ENCODE assay signal across 9 cellular contexts in the genomic region with DNA sequence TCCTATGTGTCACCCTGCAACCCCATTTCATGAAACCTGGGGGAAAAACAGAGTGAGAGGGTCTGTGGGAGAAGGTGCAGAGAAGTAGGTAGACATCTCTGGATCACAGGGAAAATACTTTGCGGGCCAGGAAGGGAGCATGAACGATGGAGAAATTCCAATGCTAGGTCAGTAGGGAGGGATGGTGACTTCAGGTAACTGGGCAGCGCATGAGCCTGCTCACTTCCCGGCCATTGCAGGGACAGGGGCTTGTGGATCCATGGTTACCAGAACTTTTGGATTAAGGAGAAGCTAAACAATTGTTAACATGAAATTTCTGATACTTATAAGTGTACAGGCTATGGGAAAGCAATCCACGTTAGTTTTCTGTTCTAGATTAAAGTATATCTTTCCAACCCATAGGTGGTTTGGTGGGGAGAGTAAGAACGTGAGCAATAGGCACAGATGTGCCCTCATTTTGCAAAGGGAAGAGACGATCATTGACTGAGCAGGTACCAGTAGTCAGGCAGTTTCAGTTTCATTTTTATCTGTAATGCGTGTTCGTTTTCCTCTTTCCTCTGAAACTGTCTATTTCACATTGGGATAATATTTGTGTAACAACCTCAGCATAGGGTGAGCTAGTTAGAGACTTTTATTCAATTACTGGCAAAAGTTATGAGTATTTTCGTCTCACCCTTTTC.
DNase-seq lines count a peak whose midpoint lies in the region; ATAC-seq and TF ChIP-seq lines count a peak whose summit lies in the region.
"Had no signal": no experiment of that assay in that cellular context is flagged by ENCODE, and none has a peak within 500 bp of the region (broad histone marks: within the 10 kb centered on the region; RNA-seq: fewer than 3 reads in every experiment).

No MANE protein-coding gene starts in this region.

- no peak overlapping the region for H4K5ac ChIP-seq in mesendoderm (ENCODE audit: low read length)

- H3K27ac Mint-ChIP-seq in activated naive CD4-positive, alpha-beta T cell treated with anti-CD3 and anti-CD28 coated beads, Interleukin-2, amount 50 U/mL, for 24 hours = no peak overlapping the region
- no peak overlapping the region for H3K27ac Mint-ChIP-seq in activated T-helper 2 cell treated with anti-CD3 and anti-CD28 coated beads, Interferon-gamma antibody, Interleukin-2, Interleukin-4, amounts not matched to agents 10 μg/mL and 5 μg/mL and 100 μg/mL, durations not matched to agents 14 hours and 24 hours and 36 hours
- H3K27ac Mint-ChIP-seq: nephron progenitor cell had no signal

- H2AK5ac ChIP-seq in mesendoderm (ENCODE audit: low read length) = no peak overlapping the region

- no peak overlapping the region for H2BK5ac ChIP-seq in mesendoderm (ENCODE audit: low read length)

- H3K4me2 ChIP-seq in mesendoderm (ENCODE audit: low read length) = no peak overlapping the region

- no peaks in the 10 kb centered on the region for H3K27me3 ChIP-seq in upper lobe of right lung
- H3K27me3 ChIP-seq in mesendoderm (ENCODE audit: insufficient read depth, low read length, poor library complexity) = no peaks in the 10 kb centered on the region
- H3K27me3 ChIP-seq in H7 (ENCODE audit: control insufficient read depth, insufficient read depth, low read length) = no peaks in the 10 kb centered on the region

- no peaks in the 10 kb centered on the region for H3K9me3 ChIP-seq in upper lobe of right lung

- H3K9me3 Mint-ChIP-seq in activated naive CD4-positive, alpha-beta T cell treated with anti-CD3 and anti-CD28 coated beads, Interleukin-2, amount 50 U/mL, for 24 hours = no peaks in the 10 kb centered on the region
- H3K9me3 Mint-ChIP-seq in activated T-helper 2 cell treated with anti-CD3 and anti-CD28 coated beads, Interferon-gamma antibody, Interleukin-2, Interleukin-4, amounts not matched to agents 10 μg/mL and 5 μg/mL and 100 μg/mL, durations not matched to agents 14 hours and 24 hours and 36 hours = no peaks in the 10 kb centered on the region
- H3K9me3 Mint-ChIP-seq: nephron progenitor cell had no signal

- H3K27me3 Mint-ChIP-seq in activated naive CD4-positive, alpha-beta T cell treated with anti-CD3 and anti-CD28 coated beads, Interleukin-2, amount 50 U/mL, for 24 hours = no peaks in the 10 kb centered on the region
- H3K27me3 Mint-ChIP-seq in activated T-helper 2 cell treated with anti-CD3 and anti-CD28 coated beads, Interferon-gamma antibody, Interleukin-2, Interleukin-4, amounts not matched to agents 10 μg/mL and 5 μg/mL and 100 μg/mL, durations not matched to agents 14 hours and 24 hours and 36 hours (ENCODE audit: low read depth) = peaks cover 13% of the 10 kb centered on the region

- WGBS in mesendoderm (ENCODE audit: extremely low coverage, insufficient coverage, low lambda C conversion rate) = no CpG with 5 or more reads among the region's 10 CpGs

- no peak for DNase-seq in activated naive CD4-positive, alpha-beta T cell (lab: John Stamatoyannopoulos, UW)
- no peak for DNase-seq in activated T-helper 2 cell treated with anti-CD3 and anti-CD28 coated beads, Interferon-gamma antibody, Interleukin-2, Interleukin-4, amounts not matched to agents 10 μg/mL and 5 μg/mL and 100 μg/mL, durations not matched to agents 14 hours and 24 hours and 36 hours (ENCODE audit: low spot score)
- no peak for DNase-seq in upper lobe of right lung
- no peak for DNase-seq in mesendoderm
- no peak for DNase-seq in H7
- no peak for DNase-seq in AML-193 (lab: John Stamatoyannopoulos, UW)
- DNase-seq: nephron progenitor cell had no signal

- H4K8ac ChIP-seq in mesendoderm (ENCODE audit: low read depth, low read length) = no peak overlapping the region

- H3K23ac ChIP-seq in mesendoderm (ENCODE audit: low read length) = no peak overlapping the region

- peak overlapping the region; percentile 86 for H3K4me3 Mint-ChIP-seq in activated naive CD4-positive, alpha-beta T cell treated with anti-CD3 and anti-CD28 coated beads, Interleukin-2, amount 50 U/mL, for 24 hours
- peak overlapping the region; percentile 65 for H3K4me3 Mint-ChIP-seq in activated T-helper 2 cell treated with anti-CD3 and anti-CD28 coated beads, Interferon-gamma antibody, Interleukin-2, Interleukin-4, amounts not matched to agents 10 μg/mL and 5 μg/mL and 100 μg/mL, durations not matched to agents 14 hours and 24 hours and 36 hours (ENCODE audit: low read depth)
- H3K4me3 Mint-ChIP-seq: nephron progenitor cell had no signal

- H3K27ac ChIP-seq in upper lobe of right lung (no peak overlapping the region), mesendoderm (ENCODE audit: low read depth, low read length) (no peak overlapping the region)

- no peak overlapping the region for H2BK120ac ChIP-seq in mesendoderm (ENCODE audit: low read depth, low read length)

- H3K9ac ChIP-seq in mesendoderm (ENCODE audit: low read length) = no peak overlapping the region

- H3K4me3 ChIP-seq in upper lobe of right lung (peak overlapping the region; percentile 17), mesendoderm (ENCODE audit: low read length) (no peak overlapping the region), H7 (ENCODE audit: insufficient read depth, low read depth, low read length) (no peak overlapping the region)

- H3K36me3 ChIP-seq in upper lobe of right lung (no peaks in the 10 kb centered on the region), mesendoderm (ENCODE audit: control insufficient read depth, insufficient read depth, low read length) (no peaks in the 10 kb centered on the region), H7 (replicated peaks; ENCODE audit: control insufficient read depth, insufficient read depth, low read length) (no peaks in the 10 kb centered on the region)

- peaks cover 28% of the 10 kb centered on the region for H3K4me1 Mint-ChIP-seq in activated naive CD4-positive, alpha-beta T cell treated with anti-CD3 and anti-CD28 coated beads, Interleukin-2, amount 50 U/mL, for 24 hours
- H3K4me1 Mint-ChIP-seq in activated T-helper 2 cell treated with anti-CD3 and anti-CD28 coated beads, Interferon-gamma antibody, Interleukin-2, Interleukin-4, amounts not matched to agents 10 μg/mL and 5 μg/mL and 100 μg/mL, durations not matched to agents 14 hours and 24 hours and 36 hours (ENCODE audit: low read depth) = peaks cover 12% of the 10 kb centered on the region

- TF ChIP-seq CTCF in upper lobe of right lung (IDR thresholded peaks at IDR 0.05) = no peak

- H3K79me2 ChIP-seq in mesendoderm (ENCODE audit: control insufficient read depth, insufficient read depth, low read length) = no peaks in the 10 kb centered on the region

- peak; percentile 89 for ATAC-seq in HG03139 (IDR thresholded peaks at IDR 0.05; ENCODE audit: unreplicated experiment)
- ATAC-seq in upper lobe of right lung = no peak

- H3K4me1 ChIP-seq in upper lobe of right lung (no peaks in the 10 kb centered on the region), mesendoderm (ENCODE audit: control insufficient read depth, low read depth, low read length) (peaks cover 2% of the 10 kb centered on the region)

- no peak overlapping the region for H3K4ac ChIP-seq in mesendoderm (ENCODE audit: low read depth, low read length)

- H3K18ac ChIP-seq in mesendoderm (ENCODE audit: low read length) = no peak overlapping the region

- H2BK15ac ChIP-seq in mesendoderm (replicated peaks; ENCODE audit: low read depth) = no peak overlapping the region

- H3K56ac ChIP-seq in mesendoderm (ENCODE audit: low read length) = no peak overlapping the region

- peaks cover 1% of the 10 kb centered on the region for H3K36me3 Mint-ChIP-seq in activated naive CD4-positive, alpha-beta T cell treated with anti-CD3 and anti-CD28 coated beads, Interleukin-2, amount 50 U/mL, for 24 hours
- no peaks in the 10 kb centered on the region for H3K36me3 Mint-ChIP-seq in activated T-helper 2 cell treated with anti-CD3 and anti-CD28 coated beads, Interferon-gamma antibody, Interleukin-2, Interleukin-4, amounts not matched to agents 10 μg/mL and 5 μg/mL and 100 μg/mL, durations not matched to agents 14 hours and 24 hours and 36 hours (ENCODE audit: low read depth)

- intact Hi-C loops in activated T-helper 2 cell treated with anti-CD3 and anti-CD28 coated beads, Interferon-gamma antibody, Interleukin-2, Interleukin-4, amounts not matched to agents 10 μg/mL and 5 μg/mL and 100 μg/mL, durations not matched to agents 14 hours and 24 hours and 36 hours (cut with micrococcal nuclease) = no loop called here
- intact Hi-C loops in upper lobe of right lung (cut with DNase I) = no loop called here

- no peaks in the 10 kb centered on the region for H3K79me1 ChIP-seq in mesendoderm (ENCODE audit: low read length)
